ENCODE assay signal across 22 cellular contexts in genomic region chr1:224353975-224354930, GRCh38.
"Had no signal": no experiment of that assay in that cellular context is flagged by ENCODE, and none has a peak within 500 bp of the region (broad histone marks: within the 10 kb centered on the region; RNA-seq: fewer than 3 reads in every experiment).

No MANE protein-coding gene starts in this region.

- H3K36me3 ChIP-seq: left ventricle myocardium inferior, thyroid gland had no signal

- H3K9me3 ChIP-seq: left ventricle myocardium inferior, thyroid gland had no signal

- FAIRE-seq: endometrium had no signal

- H3K4me3 Mint-ChIP-seq: activated T-cell treated with anti-CD3 and anti-CD28 coated beads, Interleukin-2, amount 50 U/mL, for 72 hours had no signal

- H3K27me3 ChIP-seq: thyroid gland had no signal

- H3K27me3 Mint-ChIP-seq: brain, progenitor cell of endocrine pancreas had no signal

- DNase-seq: activated CD4-positive, alpha-beta T cell treated with anti-CD3 and anti-CD28 coated beads, Interleukin-2, amount 50 U/mL, for 1 hour; activated CD4-positive, CD25-positive, alpha-beta regulatory T cell treated with anti-CD3 and anti-CD28 coated beads, Interleukin-2, amount 50 U/mL, for 72 hours; activated gamma-delta T cell treated with Interleukin-2 at 50 U/mL for 16 hours; activated T-cell treated with anti-CD3 and anti-CD28 coated beads, Interleukin-2, amount 50 U/mL, for 72 hours; anterior cingulate cortex; caudate nucleus; erythroblast; foreskin melanocyte; left ventricle myocardium inferior; mammary epithelial cell; occipital lobe; stimulated activated CD4-positive, alpha-beta T cell treated with anti-CD3 and anti-CD28 coated beads, Interleukin-2, amount 100 ng/mL, for 24 hours; stimulated activated naive CD4-positive, alpha-beta T cell treated with Interleukin-2 at 50 U/mL for 16 hours; SW 1271; T-helper 2 cell; thyroid gland had no signal

- H3K27ac Mint-ChIP-seq: activated naive CD4-positive, alpha-beta T cell treated with anti-CD3 and anti-CD28 coated beads, Interleukin-2, amount 50 U/mL, for 72 hours; progenitor cell of endocrine pancreas had no signal

- H3K27ac ChIP-seq: left ventricle myocardium inferior, thyroid gland, VCaP had no signal

- H3K4me3 ChIP-seq: left ventricle myocardium inferior, thyroid gland had no signal

- H3K9me3 Mint-ChIP-seq: activated naive CD4-positive, alpha-beta T cell treated with anti-CD3 and anti-CD28 coated beads, Interleukin-2, amount 50 U/mL, for 72 hours; activated T-cell treated with anti-CD3 and anti-CD28 coated beads, Interleukin-2, amount 50 U/mL, for 72 hours; nephron had no signal

- ATAC-seq: activated naive CD4-positive, alpha-beta T cell treated with anti-CD3 and anti-CD28 coated beads, Interleukin-2, amount 50 U/mL, for 72 hours; activated T-cell treated with anti-CD3 and anti-CD28 coated beads, Interleukin-2, amount 50 U/mL, for 72 hours had no signal
